In genomic region chr11:38425578-38425977, GRCh38 we compare ENCODE assay signal across 5 cellular contexts.
"Had no signal": no experiment of that assay in that cellular context is flagged by ENCODE, and none has a peak within 500 bp of the region (broad histone marks: within the 10 kb centered on the region; RNA-seq: fewer than 3 reads in every experiment).

No MANE protein-coding gene starts in this region.

- H3K9ac ChIP-seq: GM23248 had no signal

- H3K4me3 ChIP-seq: GM23248 had no signal

- H2AFZ ChIP-seq: GM23248 had no signal

- DNase-seq: GM23248, GOT3, H7, HCEC 1CT, IMR-90 had no signal

- H3K27ac ChIP-seq: GM23248 had no signal
